In the genomic region with DNA sequence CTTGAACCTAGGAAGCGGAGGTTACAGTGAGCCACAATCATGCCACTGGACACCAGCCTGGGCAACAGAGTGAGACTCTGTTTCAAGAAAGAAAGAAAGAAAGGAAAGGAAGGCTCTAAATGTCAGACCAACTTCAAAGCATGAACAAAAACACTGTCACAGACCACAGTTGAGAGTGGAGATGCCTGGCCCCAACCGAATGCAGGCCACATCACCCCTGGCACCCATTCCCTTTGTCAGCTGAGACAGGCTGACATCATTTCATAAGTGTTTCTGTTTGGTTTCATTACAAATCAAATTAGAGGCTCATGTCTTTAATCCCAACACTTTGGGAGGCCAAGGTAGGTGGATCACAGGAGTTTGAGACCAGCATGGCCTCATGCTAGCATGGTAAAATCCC, we compare ENCODE assay signal across 14 cellular contexts. TPM values are rescaled to one million over a fixed set of nuclear protein-coding genes. Genes with fewer than 3 reads are reported as not detected.
DNase-seq lines count a peak whose midpoint lies in the region; ATAC-seq, FAIRE-seq and TF ChIP-seq lines count a peak whose summit lies in the region.
"Had no signal": no experiment of that assay in that cellular context is flagged by ENCODE, and none has a peak within 500 bp of the region (broad histone marks: within the 10 kb centered on the region; RNA-seq: fewer than 3 reads in every experiment).

No MANE protein-coding gene starts in this region.

- TF ChIP-seq CTCF in natural killer cell (IDR thresholded peaks at IDR 0.05) = no peak
- no peak for TF ChIP-seq CTCF in astrocyte (IDR thresholded peaks at IDR 0.05; ENCODE audit: insufficient read depth, low read depth, low read length)
- TF ChIP-seq CTCF in omental fat pad (IDR thresholded peaks at IDR 0.05) = no peak

- intact Hi-C loops in natural killer cell (cut with micrococcal nuclease) = no loop called here

- H3K4me3 Mint-ChIP-seq in natural killer cell (no peak overlapping the region), astrocyte (ENCODE audit: unreplicated experiment) (no peak overlapping the region)
- no peak overlapping the region for H3K4me3 Mint-ChIP-seq in natural killer cell treated with Interleukin-12 subunit alpha and Interleukin-12 subunit beta and Interleukin-15 and Interleukin-18, amount 100 ng/mL, for 72 hours
- H3K4me3 Mint-ChIP-seq in activated CD8-positive, alpha-beta memory T cell treated with anti-CD3 and anti-CD28 coated beads, Interleukin-2, amount 10 ng/mL, durations not matched to agents 7 days and 5 days = no peak overlapping the region
- H3K4me3 Mint-ChIP-seq: activated T-cell treated with anti-CD3 and anti-CD28 coated beads, Interleukin-2, amount 50 U/mL, for 4 hours had no signal

- peak overlapping the region; percentile 11 to 76 for H3K27ac Mint-ChIP-seq in natural killer cell
- peak overlapping the region in 1 of 2 donors; percentile 54 for H3K27ac Mint-ChIP-seq in natural killer cell treated with Interleukin-12 subunit alpha and Interleukin-12 subunit beta and Interleukin-15 and Interleukin-18, amount 100 ng/mL, for 72 hours
- H3K27ac Mint-ChIP-seq in astrocyte (ENCODE audit: unreplicated experiment) = peak overlapping the region; percentile 47
- H3K27ac Mint-ChIP-seq in activated CD8-positive, alpha-beta memory T cell treated with anti-CD3 and anti-CD28 coated beads, Interleukin-2, amount 10 ng/mL, durations not matched to agents 7 days and 5 days = no peak overlapping the region

- H3K27me3 ChIP-seq in astrocyte (ENCODE audit: insufficient read depth, low read length) = no peaks in the 10 kb centered on the region
- H3K27me3 ChIP-seq: left lung, upper lobe of left lung had no signal

- no peak overlapping the region for H3K9ac ChIP-seq in astrocyte (ENCODE audit: low read length)

- H3K9me3 ChIP-seq in astrocyte (ENCODE audit: insufficient read depth, low read depth, low read length) = no peaks in the 10 kb centered on the region
- H3K9me3 ChIP-seq: left lung, upper lobe of left lung had no signal

- no peak overlapping the region for H2AFZ ChIP-seq in astrocyte (ENCODE audit: low read depth, low read length)

- no peak overlapping the region for H3K4me3 ChIP-seq in astrocyte (ENCODE audit: insufficient read depth, low read depth, low read length)
- H3K4me3 ChIP-seq: left lung, upper lobe of left lung had no signal

- H3K4me1 ChIP-seq in astrocyte (ENCODE audit: insufficient read depth, low read length) = peaks cover 8% of the 10 kb centered on the region
- H3K4me1 ChIP-seq: left lung, upper lobe of left lung had no signal

- H3K9me3 Mint-ChIP-seq in natural killer cell = no peaks in the 10 kb centered on the region
- H3K9me3 Mint-ChIP-seq in natural killer cell treated with Interleukin-12 subunit alpha and Interleukin-12 subunit beta and Interleukin-15 and Interleukin-18, amount 100 ng/mL, for 72 hours = no peaks in the 10 kb centered on the region
- no peaks in the 10 kb centered on the region for H3K9me3 Mint-ChIP-seq in astrocyte (ENCODE audit: unreplicated experiment)
- no peaks in the 10 kb centered on the region for H3K9me3 Mint-ChIP-seq in activated CD8-positive, alpha-beta memory T cell treated with anti-CD3 and anti-CD28 coated beads, Interleukin-2, amount 10 ng/mL, durations not matched to agents 7 days and 5 days (ENCODE audit: low read depth)
- H3K9me3 Mint-ChIP-seq: activated T-cell treated with anti-CD3 and anti-CD28 coated beads, Interleukin-2, amount 50 U/mL, for 4 hours had no signal

- peaks cover 82% of the 10 kb centered on the region for H3K79me2 ChIP-seq in astrocyte (ENCODE audit: insufficient read depth, low read length)

- FAIRE-seq in astrocyte (lab: Jason Lieb, UNC) = no peak
- FAIRE-seq: bronchial epithelial cell, small intestine had no signal

- H4K20me1 ChIP-seq in astrocyte (ENCODE audit: insufficient read depth, low read length) = peaks cover 78% of the 10 kb centered on the region

- ATAC-seq in natural killer cell (no peak), HG02884 (IDR thresholded peaks at IDR 0.05; ENCODE audit: unreplicated experiment) (no peak), omental fat pad (ENCODE audit: low FRiP score) (no peak)
- no peak for ATAC-seq in natural killer cell treated with Interleukin-12 subunit alpha and Interleukin-12 subunit beta and Interleukin-15 and Interleukin-18, amount 100 ng/mL, for 72 hours
- ATAC-seq in activated CD8-positive, alpha-beta memory T cell treated with anti-CD3 and anti-CD28 coated beads, Interleukin-2, amount 10 ng/mL, durations not matched to agents 7 days and 5 days = no peak
- ATAC-seq: activated T-cell treated with anti-CD3 and anti-CD28 coated beads, Interleukin-2, amount 50 U/mL, for 4 hours; left lung had no signal

- H3K4me1 Mint-ChIP-seq in natural killer cell (peaks cover 6 to 9% of the 10 kb centered on the region in 2 donors), astrocyte (ENCODE audit: low read depth, unreplicated experiment) (peaks cover 13% of the 10 kb centered on the region)
- H3K4me1 Mint-ChIP-seq in natural killer cell treated with Interleukin-12 subunit alpha and Interleukin-12 subunit beta and Interleukin-15 and Interleukin-18, amount 100 ng/mL, for 72 hours (ENCODE audit: low read depth in 2 of 2) = peaks cover under 1 to 14% of the 10 kb centered on the region in 2 donors
- peaks cover 5% of the 10 kb centered on the region for H3K4me1 Mint-ChIP-seq in activated CD8-positive, alpha-beta memory T cell treated with anti-CD3 and anti-CD28 coated beads, Interleukin-2, amount 10 ng/mL, durations not matched to agents 7 days and 5 days

- CTCF ChIA-PET in activated CD8-positive, alpha-beta memory T cell treated with anti-CD3 and anti-CD28 coated beads, Interleukin-2, amount 10 ng/mL, durations not matched to agents 7 days and 5 days (lab: Charles Lee) = no interaction called here

- H3K27me3 Mint-ChIP-seq in natural killer cell (ENCODE audit: low read depth in 2 of 2) (no peaks in the 10 kb centered on the region), astrocyte (ENCODE audit: low read depth, unreplicated experiment) (no peaks in the 10 kb centered on the region)
- H3K27me3 Mint-ChIP-seq in natural killer cell treated with Interleukin-12 subunit alpha and Interleukin-12 subunit beta and Interleukin-15 and Interleukin-18, amount 100 ng/mL, for 72 hours = no peaks in the 10 kb centered on the region
- no peaks in the 10 kb centered on the region for H3K27me3 Mint-ChIP-seq in activated CD8-positive, alpha-beta memory T cell treated with anti-CD3 and anti-CD28 coated beads, Interleukin-2, amount 10 ng/mL, durations not matched to agents 7 days and 5 days

- H3K36me3 Mint-ChIP-seq in natural killer cell (no peaks in the 10 kb centered on the region), astrocyte (ENCODE audit: low read depth, unreplicated experiment) (peaks cover 21% of the 10 kb centered on the region)
- peaks cover 10% of the 10 kb centered on the region for H3K36me3 Mint-ChIP-seq in natural killer cell treated with Interleukin-12 subunit alpha and Interleukin-12 subunit beta and Interleukin-15 and Interleukin-18, amount 100 ng/mL, for 72 hours
- H3K36me3 Mint-ChIP-seq in activated CD8-positive, alpha-beta memory T cell treated with anti-CD3 and anti-CD28 coated beads, Interleukin-2, amount 10 ng/mL, durations not matched to agents 7 days and 5 days = peaks cover 29% of the 10 kb centered on the region

- H3K4me2 ChIP-seq in astrocyte (ENCODE audit: low read length) = peak overlapping the region; percentile 0

- DNase-seq in natural killer cell (no peak), astrocyte (ENCODE audit: low read depth) (peak; percentile 31), midbrain (lab: John Stamatoyannopoulos, UW) (peak; percentile 19), GM19238 (ENCODE audit: insufficient read length, low spot score) (no peak), omental fat pad (ENCODE audit: low spot score) (no peak)
- no peak for DNase-seq in natural killer cell treated with Interleukin-12 subunit alpha and Interleukin-12 subunit beta and Interleukin-15 and Interleukin-18, amount 100 ng/mL, for 72 hours (ENCODE audit: low spot score)
- no peak for DNase-seq in activated CD8-positive, alpha-beta memory T cell treated with anti-CD3 and anti-CD28 coated beads, Interleukin-2, amount 10 ng/mL, durations not matched to agents 7 days and 5 days
- DNase-seq: activated T-cell treated with anti-CD3 and anti-CD28 coated beads, Interleukin-2, amount 50 U/mL, for 4 hours; left lung; NK-92 treated with Interleukin-12 subunit alpha and Interleukin-12 subunit beta, amount 100 ng/mL, for 24 hours; small intestine; upper lobe of left lung had no signal

- peaks cover 52% of the 10 kb centered on the region for H3K36me3 ChIP-seq in astrocyte (ENCODE audit: insufficient read depth, low read length)

- H3K27ac ChIP-seq in astrocyte (ENCODE audit: low read depth, low read length) = peak overlapping the region; percentile 47
- H3K27ac ChIP-seq: upper lobe of left lung had no signal

RNA-seq across cellular contexts. Expression of gene NADK, which starts 28.6 kb away (rescaled TPM):
- total RNA-seq in natural killer cell (100 to 1,000 TPM in 2 of 3 donors, 10 to 100 TPM in 1; 97.7 to 117 (median 112) TPM), astrocyte (83.7 and 87.6 TPM in 2 replicates), omental fat pad (100 to 1,000 TPM in 3 of 4 donors, 10 to 100 TPM in 1; 97.2 to 136 (median 114) TPM)
- 100 to 1,000 TPM in 1 of 2 donors, 10 to 100 TPM in 1; 89.1 to 145 TPM for total RNA-seq in natural killer cell treated with Interleukin-12 subunit alpha and Interleukin-12 subunit beta and Interleukin-15 and Interleukin-18, amount 100 ng/mL, for 72 hours
- 100 to 1,000 TPM in 1 of 2 experiments, 10 to 100 TPM in 1; 97.9 to 100 TPM for total RNA-seq in activated CD8-positive, alpha-beta memory T cell treated with anti-CD3 and anti-CD28 coated beads, Interleukin-2, amount 10 ng/mL, durations not matched to agents 7 days and 5 days

Comparison
In these comparisons a context has a peak if more than half of its experiments do, and no peak if none do; other contexts are left out.
1. DNase-seq: peak in astrocyte (single experiment) and midbrain (single experiment); none in natural killer cell (single experiment), natural killer cell treated with Interleukin-12 subunit alpha and Interleukin-12 subunit beta and Interleukin-15 and Interleukin-18, amount 100 ng/mL, for 72 hours (single experiment), GM19238 (single experiment), omental fat pad (single experiment) and activated CD8-positive, alpha-beta memory T cell treated with anti-CD3 and anti-CD28 coated beads, Interleukin-2, amount 10 ng/mL, durations not matched to agents 7 days and 5 days (single experiment).